In the genomic region with DNA sequence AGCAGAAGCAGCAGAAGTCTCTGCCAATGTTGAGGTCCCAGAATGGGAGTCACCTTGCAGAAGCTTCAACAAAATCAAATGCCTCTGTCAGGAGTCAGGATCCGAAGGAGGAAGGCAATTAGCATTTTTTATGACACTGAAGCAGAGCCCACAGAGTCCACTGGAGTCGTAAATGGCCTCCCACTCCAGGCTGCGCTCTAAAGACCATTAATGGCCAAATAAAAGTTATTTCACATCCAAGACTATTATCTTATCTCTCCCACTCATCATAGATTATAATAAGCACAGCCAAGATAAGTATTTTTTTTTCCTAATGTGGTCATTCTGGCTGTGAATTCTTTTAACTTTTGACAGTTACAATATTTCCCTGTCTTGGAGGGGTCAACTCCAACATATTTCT, we compare ENCODE assay signal across 34 cellular contexts.
"Had no signal": no experiment of that assay in that cellular context is flagged by ENCODE, and none has a peak within 500 bp of the region (broad histone marks: within the 10 kb centered on the region; RNA-seq: fewer than 3 reads in every experiment).

No MANE protein-coding gene starts in this region.

- DNase-seq: activated B cell treated with CpG ODN at 0.5 μM for 24 hours; activated CD4-positive, alpha-beta memory T cell treated with anti-CD3 and anti-CD28 coated beads, Interleukin-2, amount 10 ng/mL, durations not matched to agents 7 days and 5 days; activated CD4-positive, alpha-beta T cell treated with anti-CD3 and anti-CD28 coated beads for 4 hours; activated CD4-positive, alpha-beta T cell treated with anti-CD3 and anti-CD28 coated beads, Interleukin-2, amount 10 ng/mL, durations not matched to agents 24 days and 14 days; activated CD4-positive, alpha-beta T cell treated with anti-CD3 and anti-CD28 coated beads, Interleukin-2, amount 50 U/mL, for 48 hours; activated CD4-positive, CD25-positive, alpha-beta regulatory T cell treated with anti-CD3 and anti-CD28 coated beads, Interleukin-2, amount 50 U/mL, for 72 hours; activated CD8-positive, alpha-beta memory T cell treated with anti-CD3 and anti-CD28 coated beads for 24 hours; activated CD8-positive, alpha-beta memory T cell treated with anti-CD3 and anti-CD28 coated beads, Interleukin-2, amount 10 ng/mL, durations not matched to agents 7 days and 5 days; activated CD8-positive, alpha-beta memory T cell treated with anti-CD3 and anti-CD28 coated beads, Interleukin-2, amount 50 U/mL, for 48 hours; activated CD8-positive, alpha-beta T cell treated with anti-CD3 and anti-CD28 coated beads, Interleukin-2, amount 10 ng/mL, durations not matched to agents 7 days and 5 days; activated effector memory CD4-positive, alpha-beta T cell treated with anti-CD3 and anti-CD28 coated beads, Interleukin-2, amount 50 U/mL, for 16 hours; activated gamma-delta T cell treated with Interleukin-2 at 50 U/mL for 16 hours; activated naive CD4-positive, alpha-beta T cell; activated naive CD4-positive, alpha-beta T cell treated with anti-CD3 and anti-CD28 coated beads for 36 hours; activated naive CD4-positive, alpha-beta T cell treated with anti-CD3 and anti-CD28 coated beads, Interleukin-2, amount 50 U/mL, for 16 hours; activated naive CD8-positive, alpha-beta T cell treated with anti-CD3 and anti-CD28 coated beads for 36 hours; activated T-cell treated with anti-CD3 and anti-CD28 coated beads, Interleukin-2, amount 50 U/mL, for 24 hours; activated T-cell treated with anti-CD3 and anti-CD28 coated beads, Interleukin-2, amount 50 U/mL, for 48 hours; adrenal gland; amniotic stem cell; aorta; body of pancreas; brain microvascular endothelial cell; central memory CD4-positive, alpha-beta T cell; T-helper 2 cell; T-helper 9 cell had no signal

- H3K9me3 Mint-ChIP-seq: activated B cell treated with CpG ODN at 0.5 μM for 24 hours; activated CD4-positive, alpha-beta memory T cell treated with anti-CD3 and anti-CD28 coated beads, Interleukin-2, amount 10 ng/mL, durations not matched to agents 7 days and 5 days; activated CD4-positive, alpha-beta T cell treated with anti-CD3 and anti-CD28 coated beads, Interleukin-2, amount 10 ng/mL, durations not matched to agents 24 days and 14 days; activated naive CD4-positive, alpha-beta T cell treated with anti-CD3 and anti-CD28 coated beads, Interleukin-2, amount 50 U/mL, for 72 hours; activated naive CD8-positive, alpha-beta T cell treated with anti-CD3 and anti-CD28 coated beads for 36 hours; activated T-cell treated with anti-CD3 and anti-CD28 coated beads, Interleukin-2, amount 50 U/mL, for 24 hours; T-helper 1 cell treated with Interleukin-12 subunit alpha and Interleukin-12 subunit beta and Interleukin-4 antibody, amounts not matched to agents 30 μg/mL and 1 μg/mL, for 36 hours; T-helper 2 cell treated with Interferon-gamma antibody and Interleukin-4, amounts not matched to agents 5 μg/mL and 100 μg/mL, for 36 hours had no signal

- H3K4me1 ChIP-seq: adrenal gland, breast epithelium had no signal

- H3K4me3 Mint-ChIP-seq: activated B cell treated with CpG ODN at 0.5 μM for 24 hours; activated CD4-positive, alpha-beta memory T cell treated with anti-CD3 and anti-CD28 coated beads, Interleukin-2, amount 10 ng/mL, durations not matched to agents 7 days and 5 days; activated CD4-positive, alpha-beta T cell treated with anti-CD3 and anti-CD28 coated beads, Interleukin-2, amount 10 ng/mL, durations not matched to agents 24 days and 14 days; activated CD8-positive, alpha-beta memory T cell treated with anti-CD3 and anti-CD28 coated beads, Interleukin-2, amount 10 ng/mL, durations not matched to agents 7 days and 5 days; activated CD8-positive, alpha-beta T cell treated with anti-CD3 and anti-CD28 coated beads, Interleukin-2, amount 10 ng/mL, durations not matched to agents 7 days and 5 days; activated naive CD4-positive, alpha-beta T cell treated with anti-CD3 and anti-CD28 coated beads for 36 hours; activated naive CD8-positive, alpha-beta T cell treated with anti-CD3 and anti-CD28 coated beads for 36 hours; activated T-cell treated with anti-CD3 and anti-CD28 coated beads, Interleukin-2, amount 50 U/mL, for 24 hours; T-helper 1 cell treated with Interleukin-12 subunit alpha and Interleukin-12 subunit beta and Interleukin-4 antibody, amounts not matched to agents 30 μg/mL and 1 μg/mL, for 36 hours; T-helper 2 cell treated with Interferon-gamma antibody and Interleukin-4, amounts not matched to agents 5 μg/mL and 100 μg/mL, for 36 hours had no signal

- FAIRE-seq: astrocyte, colon, TTC549 had no signal

- ATAC-seq: activated CD8-positive, alpha-beta memory T cell treated with anti-CD3 and anti-CD28 coated beads, Interleukin-2, amount 10 ng/mL, durations not matched to agents 7 days and 5 days; activated CD8-positive, alpha-beta T cell treated with anti-CD3 and anti-CD28 coated beads, Interleukin-2, amount 10 ng/mL, durations not matched to agents 7 days and 5 days; activated naive CD4-positive, alpha-beta T cell treated with anti-CD3 and anti-CD28 coated beads, Interleukin-2, amount 50 U/mL, for 72 hours; body of pancreas had no signal

- H3K27ac Mint-ChIP-seq: activated B cell treated with CpG ODN at 0.5 μM for 24 hours; activated CD4-positive, alpha-beta memory T cell treated with anti-CD3 and anti-CD28 coated beads, Interleukin-2, amount 10 ng/mL, durations not matched to agents 7 days and 5 days; activated CD4-positive, alpha-beta T cell treated with anti-CD3 and anti-CD28 coated beads, Interleukin-2, amount 10 ng/mL, durations not matched to agents 24 days and 14 days; activated CD8-positive, alpha-beta memory T cell treated with anti-CD3 and anti-CD28 coated beads, Interleukin-2, amount 10 ng/mL, durations not matched to agents 7 days and 5 days; activated CD8-positive, alpha-beta T cell treated with anti-CD3 and anti-CD28 coated beads, Interleukin-2, amount 10 ng/mL, durations not matched to agents 7 days and 5 days; activated naive CD4-positive, alpha-beta T cell treated with anti-CD3 and anti-CD28 coated beads for 36 hours; activated naive CD4-positive, alpha-beta T cell treated with anti-CD3 and anti-CD28 coated beads, Interleukin-2, amount 50 U/mL, for 72 hours; activated naive CD8-positive, alpha-beta T cell treated with anti-CD3 and anti-CD28 coated beads for 36 hours; activated T-cell treated with anti-CD3 and anti-CD28 coated beads, Interleukin-2, amount 50 U/mL, for 24 hours; T-helper 1 cell treated with Interleukin-12 subunit alpha and Interleukin-12 subunit beta and Interleukin-4 antibody, amounts not matched to agents 30 μg/mL and 1 μg/mL, for 36 hours; T-helper 2 cell treated with Interferon-gamma antibody and Interleukin-4, amounts not matched to agents 5 μg/mL and 100 μg/mL, for 36 hours had no signal

- H3K27me3 ChIP-seq: body of pancreas, brain microvascular endothelial cell, breast epithelium had no signal

- H3K4me3 ChIP-seq: adrenal gland, body of pancreas, breast epithelium had no signal

- H3K9me3 ChIP-seq: adrenal gland, body of pancreas, breast epithelium had no signal

- H3K36me3 Mint-ChIP-seq: activated CD8-positive, alpha-beta memory T cell treated with anti-CD3 and anti-CD28 coated beads, Interleukin-2, amount 10 ng/mL, durations not matched to agents 7 days and 5 days; activated naive CD8-positive, alpha-beta T cell treated with anti-CD3 and anti-CD28 coated beads for 36 hours had no signal

- H3K36me3 ChIP-seq: adrenal gland, brain microvascular endothelial cell, breast epithelium had no signal

- H3K4me1 Mint-ChIP-seq: activated CD4-positive, alpha-beta T cell treated with anti-CD3 and anti-CD28 coated beads, Interleukin-2, amount 10 ng/mL, durations not matched to agents 24 days and 14 days; activated CD8-positive, alpha-beta memory T cell treated with anti-CD3 and anti-CD28 coated beads, Interleukin-2, amount 10 ng/mL, durations not matched to agents 7 days and 5 days; activated naive CD8-positive, alpha-beta T cell treated with anti-CD3 and anti-CD28 coated beads for 36 hours had no signal

- H3K27me3 Mint-ChIP-seq: activated B cell treated with CpG ODN at 0.5 μM for 24 hours; activated CD4-positive, alpha-beta memory T cell treated with anti-CD3 and anti-CD28 coated beads, Interleukin-2, amount 10 ng/mL, durations not matched to agents 7 days and 5 days had no signal

- H3K27ac ChIP-seq: adrenal gland, body of pancreas, brain microvascular endothelial cell, breast epithelium, VCaP had no signal
